In genomic region chr15:65400760-65401606, GRCh38 we compare ENCODE assay signal across 1 cellular context.
TF ChIP-seq lines count a peak whose summit lies in the region.

No MANE protein-coding gene starts in this region.

TF ChIP-seq in K562, 482 proteins besides CTCF, POLR2A, EP300 and RAD21 (continued from another document):
- TF ChIP-seq IRF2 (CRISPR knock-in tag; IDR thresholded peaks at IDR 0.05) (no peak), NUFIP1 (IDR thresholded peaks at IDR 0.05; ENCODE audit: partially characterized antibody) (no peak), SPI1 (IDR thresholded peaks at IDR 0.05; ENCODE audit: borderline replicate concordance, low read depth, low read length) (peak; percentile 54; the same call in 1 of the 2 replicates), ZNF445 (CRISPR knock-in tag; IDR thresholded peaks at IDR 0.05; ENCODE audit: low read depth) (no peak), MAX (CRISPR knock-in tag; IDR thresholded peaks at IDR 0.05) (no peak), TAF9B (IDR thresholded peaks at IDR 0.05; ENCODE audit: partially characterized antibody) (no peak), FUS (optimal IDR thresholded peaks at IDR 0.05; ENCODE audit: low read depth, low read length) (no peak), ZNF41 (CRISPR knock-in tag; conservative IDR thresholded peaks at IDR 0.05) (no peak), XRCC3 (IDR thresholded peaks at IDR 0.05) (no peak), ID3 (CRISPR knock-in tag; IDR thresholded peaks at IDR 0.05) (no peak), ID3 (tag; IDR thresholded peaks at IDR 0.05) (0 out of 2 replicates have a peak, but pooled peaks have one; percentile 23), FOS (IDR thresholded peaks at IDR 0.05; ENCODE audit: extremely low read depth, insufficient read length) (no peak), ZSCAN32 (CRISPR knock-in tag; IDR thresholded peaks at IDR 0.05) (no peak), CBX3 (IDR thresholded peaks at IDR 0.05; ENCODE audit: borderline replicate concordance in 1 of 2, low read length in 2 of 2) (no peak), TAL1 (IDR thresholded peaks at IDR 0.05) (no peak), ZNF347 (CRISPR knock-in tag; IDR thresholded peaks at IDR 0.05; ENCODE audit: low read depth) (no peak), TRIM24 (IDR thresholded peaks at IDR 0.05) (no peak), CREM (IDR thresholded peaks at IDR 0.05; ENCODE audit: low read depth) (0 out of 2 replicates have a peak, but pooled peaks have one; percentile 20), KAT2B (IDR thresholded peaks at IDR 0.05; ENCODE audit: low read depth, low read length) (no peak), CREB3 (tag; conservative IDR thresholded peaks at IDR 0.05; ENCODE audit: low read depth) (no peak), CBFA2T2 (conservative IDR thresholded peaks at IDR 0.05) (no peak), HDAC3 (IDR thresholded peaks at IDR 0.05; ENCODE audit: borderline replicate concordance, partially characterized antibody) (no peak), CEBPB (tag; IDR thresholded peaks at IDR 0.05) (no peak), BRF2 (IDR thresholded peaks at IDR 0.05; ENCODE audit: borderline replicate concordance, insufficient read depth, insufficient read length) (no peak), BMI1 (IDR thresholded peaks at IDR 0.05; ENCODE audit: low read length) (0 out of 2 replicates have a peak, but pooled peaks have one; percentile 28), MAZ (CRISPR knock-in tag; conservative IDR thresholded peaks at IDR 0.05 in 1 of 2, IDR thresholded peaks at IDR 0.05 in 1 of 2) (peak in 1 of 2 experiments; percentile 63; a peak in 1 of 4 replicates), GTF2E2 (tag; IDR thresholded peaks at IDR 0.05) (no peak)
